12 cellular contexts compared by ENCODE assay signal in the genomic region with DNA sequence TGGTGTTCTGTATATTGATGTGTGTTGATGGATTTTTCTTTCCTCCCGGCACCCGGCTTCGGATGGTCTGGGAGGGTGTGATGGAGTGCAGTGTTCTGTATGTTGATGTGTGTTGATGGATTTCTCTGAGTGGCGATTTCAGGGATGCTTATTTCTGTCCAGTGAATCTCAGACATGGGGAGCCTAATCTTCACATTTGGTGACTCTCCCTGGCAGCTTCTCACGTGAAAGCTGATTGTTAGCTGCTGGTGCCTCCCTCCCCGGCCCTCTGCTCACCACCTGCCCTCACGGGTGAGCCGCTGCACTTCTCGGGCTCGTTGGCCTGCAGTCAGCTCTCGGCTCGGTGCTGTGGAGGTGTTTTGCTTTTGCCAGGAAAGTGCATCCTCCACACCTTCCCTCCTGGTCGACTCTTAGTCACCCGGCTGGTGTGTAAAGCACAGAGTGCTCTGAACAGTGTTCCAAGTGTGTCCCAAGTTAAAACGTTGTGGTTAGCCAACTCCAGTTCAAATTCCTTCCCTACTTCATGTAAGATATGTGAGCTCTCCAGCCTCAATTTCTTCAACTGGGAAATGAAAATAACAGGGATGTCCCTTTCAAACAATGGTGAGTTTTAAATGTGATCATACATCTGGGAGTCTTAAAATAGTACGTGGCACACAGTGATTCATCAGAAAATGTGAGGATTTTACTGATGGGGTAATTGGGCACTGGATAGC. TPM values are rescaled to one million over a fixed set of nuclear protein-coding genes. Genes with fewer than 3 reads are reported as not detected.
DNase-seq lines count a peak whose midpoint lies in the region; ATAC-seq, FAIRE-seq and TF ChIP-seq lines count a peak whose summit lies in the region.
"Had no signal": no experiment of that assay in that cellular context is flagged by ENCODE, and none has a peak within 500 bp of the region (broad histone marks: within the 10 kb centered on the region; RNA-seq: fewer than 3 reads in every experiment).

No MANE protein-coding gene starts in this region.

- peaks cover 26% of the 10 kb centered on the region for H3K4me1 ChIP-seq in GM23248 (ENCODE audit: insufficient read depth)
- peaks cover 0 to 26% (median 4%) of the 10 kb centered on the region in 3 donors for H3K4me1 ChIP-seq in gastroesophageal sphincter

- TF ChIP-seq EP300 in gastroesophageal sphincter (IDR thresholded peaks at IDR 0.05) = no peak

- 41 to 47% methylated on average over 16 of the region's 16 CpGs for WGBS in GM23248 (ENCODE audit: low coverage in 1 of 2, low lambda C conversion rate in 2 of 2, missing lambda C conversion rate in 2 of 2), 2 experiments
- 40 to 81% methylated on average over 5 of the region's 16 CpGs for WGBS in gastroesophageal sphincter (ENCODE audit: low coverage in 1 of 2), 2 donors

- H3K36me3 ChIP-seq in GM23248 (ENCODE audit: low read depth) = no peaks in the 10 kb centered on the region
- no peaks in the 10 kb centered on the region for H3K36me3 ChIP-seq in gastroesophageal sphincter

- ATAC-seq in gastroesophageal sphincter (peak; percentile 30), HG02798 (IDR thresholded peaks at IDR 0.05; ENCODE audit: poor library complexity, unreplicated experiment) (no peak), GM21619 (IDR thresholded peaks at IDR 0.05; ENCODE audit: unreplicated experiment) (no peak)
- ATAC-seq: mucosa of descending colon had no signal

- H2AFZ ChIP-seq in GM23248 = peak overlapping the region; percentile 46; the same call in 1 of the 2 replicates

- H3K9ac ChIP-seq in GM23248 = peak overlapping the region; percentile 38

- H3K27ac ChIP-seq in GM23248 (peak overlapping the region; percentile 56), gastroesophageal sphincter (no peak overlapping the region)

- no peaks in the 10 kb centered on the region; the same call in 1 of the 2 replicates for H4K20me1 ChIP-seq in GM23248 (ENCODE audit: insufficient read depth)

- no peaks in the 10 kb centered on the region for H3K9me3 ChIP-seq in GM23248 (ENCODE audit: low read depth)
- no peaks in the 10 kb centered on the region for H3K9me3 ChIP-seq in gastroesophageal sphincter
- H3K9me3 ChIP-seq: mucosa of descending colon had no signal

- H3K9me2 ChIP-seq in GM23248 (ENCODE audit: insufficient read depth) = no peaks in the 10 kb centered on the region

- peak; percentile 26 for FAIRE-seq in RCC 7860 (lab: Jason Lieb, UNC)

- in situ Hi-C loops in GM23248 (cut with MboI) = no loop called here

- H3K79me2 ChIP-seq in GM23248 (ENCODE audit: insufficient read depth) = no peaks in the 10 kb centered on the region

- no peak for TF ChIP-seq POLR2A in gastroesophageal sphincter (IDR thresholded peaks at IDR 0.05)

- H3K4me3 ChIP-seq in GM23248 (peak overlapping the region; percentile 30), gastroesophageal sphincter (no peak overlapping the region), skeletal muscle cell (ENCODE audit: low read depth, low read length) (no peak overlapping the region)
- H3K4me3 ChIP-seq: mucosa of descending colon had no signal

- TF ChIP-seq CTCF in gastroesophageal sphincter (IDR thresholded peaks at IDR 0.05) = no peak

- H3K4me2 ChIP-seq in GM23248 (ENCODE audit: unreplicated experiment) = peak overlapping the region; percentile 60

- H3F3A ChIP-seq in GM23248 (ENCODE audit: insufficient read depth) = peaks cover 4% of the 10 kb centered on the region; the same call in 1 of the 2 replicates

- H3K27me3 ChIP-seq in GM23248 (replicated peaks; ENCODE audit: insufficient read depth) (no peaks in the 10 kb centered on the region), gastroesophageal sphincter (no peaks in the 10 kb centered on the region)

- DNase-seq in GM23248 (peak; percentile 78), RCC 7860 (ENCODE audit: low spot score) (peak; percentile 35), skeletal muscle cell (ENCODE audit: low read depth) (peak; percentile 28), NOMO-1 treated with DMSO at 0.1 percent for 48 hours (lab: John Stamatoyannopoulos, UW; ENCODE audit: unreplicated experiment) (no peak)
- DNase-seq: activated CD8-positive, alpha-beta memory T cell treated with anti-CD3 and anti-CD28 coated beads for 24 hours; amygdala; DMS153; mucosa of descending colon; stimulated activated naive CD4-positive, alpha-beta T cell treated with Interleukin-2 at 50 U/mL for 16 hours had no signal

RNA-seq across cellular contexts. Expression of a gene that starts 54.6 kb away (rescaled TPM):
- 3.2 and 4.9 TPM in 2 replicates for total RNA-seq in GM23248 (2014; rRNA removed; shearing (Covaris generic))
- polyA plus RNA-seq in GM23248 (2016; fragmentation: Nextera tagmentation; extraction: Ambion mirVana) = 4.4 and 5.0 TPM in 2 replicates
- total RNA-seq in gastroesophageal sphincter = 10 to 100 TPM; 12.9 to 21.7 (median 17.1) TPM
